Comparison of ENCODE assay signal across 11 cellular contexts in the genomic region with DNA sequence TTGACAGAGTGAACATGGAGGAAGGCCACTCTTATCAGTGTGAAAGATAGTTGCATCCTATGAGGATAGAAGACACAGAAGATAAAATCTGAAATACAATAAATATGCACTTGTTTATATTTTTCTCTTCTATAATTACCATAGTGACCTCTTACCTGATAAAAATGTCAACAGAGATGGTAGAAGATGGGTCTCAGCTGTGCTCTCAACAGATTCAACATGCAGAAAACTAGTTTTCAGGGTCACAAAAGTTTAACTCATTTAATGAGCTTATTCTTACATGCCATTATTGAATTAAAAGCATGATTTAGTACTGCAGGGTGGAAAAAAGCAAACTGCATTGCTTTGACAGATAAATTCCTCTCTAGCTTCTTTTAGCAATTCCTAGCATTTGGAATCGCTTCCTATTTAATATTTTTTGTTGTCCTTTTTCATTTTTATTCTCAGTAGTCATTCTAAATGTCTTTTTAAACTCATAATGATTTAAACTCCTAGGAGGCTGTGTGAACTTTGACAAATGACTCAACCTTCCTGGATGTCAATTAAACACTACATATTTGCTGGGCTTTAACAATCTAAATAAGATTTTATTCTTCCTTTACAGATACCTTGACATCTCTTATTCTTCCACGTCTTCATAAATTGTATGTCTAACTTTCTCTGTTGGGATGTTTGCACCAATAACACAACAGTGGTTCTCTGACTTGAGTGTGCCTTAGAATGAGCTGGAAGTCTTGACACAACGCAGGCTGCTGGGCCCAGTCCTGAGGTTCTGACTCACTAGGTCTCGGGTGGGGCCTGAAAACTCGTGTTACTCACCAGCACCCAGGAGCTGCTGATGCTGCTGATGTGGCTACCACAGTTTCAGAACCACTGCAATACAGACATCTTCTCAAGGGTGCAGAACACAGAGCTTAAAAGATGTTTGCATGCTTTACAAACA.
A peak's percentile ranks its signal among the peaks of the same experiment; 100 is the strongest.
DNase-seq lines count a peak whose midpoint lies in the region; ATAC-seq, FAIRE-seq and TF ChIP-seq lines count a peak whose summit lies in the region.
"Had no signal": no experiment of that assay in that cellular context is flagged by ENCODE, and none has a peak within 500 bp of the region (broad histone marks: within the 10 kb centered on the region; RNA-seq: fewer than 3 reads in every experiment).

No MANE protein-coding gene starts in this region.

- FAIRE-seq in frontal cortex (lab: Jason Lieb, UNC): no peak

- peaks cover 22% of the 10 kb centered on the region for H3K4me1 ChIP-seq in SJSA1 (replicated peaks)

- TF ChIP-seq CTCF in foreskin fibroblast (IDR thresholded peaks at IDR 0.05; ENCODE audit: low read depth, low read length): no peak
- TF ChIP-seq CTCF in WTC11 (IDR thresholded peaks at IDR 0.05): no peak

- H3K27ac ChIP-seq in SJSA1: peak overlapping the region; percentile 18; the same call in 1 of the 2 replicates

- no peaks in the 10 kb centered on the region for H3K9me3 ChIP-seq in SJSA1 (replicated peaks)

- H3K27me3 Mint-ChIP-seq in WTC11 (ENCODE audit: low read depth): no peaks in the 10 kb centered on the region
- H3K27me3 Mint-ChIP-seq: memory B cell had no signal

- H3K27me3 ChIP-seq in SJSA1 (replicated peaks): no peaks in the 10 kb centered on the region

- H3K4me3 ChIP-seq in SJSA1 (no peak overlapping the region), foreskin fibroblast (ENCODE audit: low read depth in 1 of 2, low read length in 2 of 2) (no peak overlapping the region)

- ATAC-seq in GM21390 (IDR thresholded peaks at IDR 0.05; ENCODE audit: unreplicated experiment): no peak
- ATAC-seq in WTC11: no peak

- peaks cover 7% of the 10 kb centered on the region for H3K9me3 Mint-ChIP-seq in WTC11

- POLR2A ChIA-PET in WTC11 (lab: Charles Lee): no interaction called here

- H3K27ac Mint-ChIP-seq in WTC11: no peak overlapping the region
- H3K27ac Mint-ChIP-seq: memory B cell had no signal

- H3K36me3 Mint-ChIP-seq in WTC11: no peaks in the 10 kb centered on the region
- H3K36me3 Mint-ChIP-seq: memory B cell had no signal

- peak; percentile 89 for DNase-seq in EL
- peak; percentile 14 to 47 for DNase-seq in SJSA1 (ENCODE audit: low read depth in 1 of 2, low spot score in 2 of 2)
- peak; percentile 86 to 90 for DNase-seq in foreskin fibroblast
- peak; percentile 83 for DNase-seq in renal cortical epithelial cell (ENCODE audit: low read depth)
- DNase-seq in WTC11 (ENCODE audit: low spot score): no peak
- DNase-seq in SIG-M5 (lab: John Stamatoyannopoulos, UW): no peak
- DNase-seq in frontal cortex (ENCODE audit: low spot score in 2 of 2): no peak
- DNase-seq: NCI-H345; stimulated activated CD4-positive, alpha-beta T cell treated with anti-CD3 and anti-CD28 coated beads, Interleukin-15, amount 100 ng/mL, for 24 hours had no signal

- no peaks in the 10 kb centered on the region for H3K36me3 ChIP-seq in SJSA1

- CTCF ChIA-PET in WTC11 (lab: Charles Lee): no interaction called here

- H3K4me3 Mint-ChIP-seq in WTC11: no peak overlapping the region
- H3K4me3 Mint-ChIP-seq: memory B cell had no signal

- no peaks in the 10 kb centered on the region for H3K4me1 Mint-ChIP-seq in WTC11
- H3K4me1 Mint-ChIP-seq: memory B cell had no signal

TF ChIP-seq in WTC11, 78 proteins besides CTCF, POLR2A, EP300 and RAD21 (continues in another document):
- TF ChIP-seq ZSCAN18 (CRISPR knock-in tag; IDR thresholded peaks at IDR 0.05): no peak
- no peak for TF ChIP-seq ATF6 (CRISPR knock-in tag; IDR thresholded peaks at IDR 0.05)
- no peak for TF ChIP-seq HMGA2 (CRISPR knock-in tag; IDR thresholded peaks at IDR 0.05)
- TF ChIP-seq, protein P1, sequence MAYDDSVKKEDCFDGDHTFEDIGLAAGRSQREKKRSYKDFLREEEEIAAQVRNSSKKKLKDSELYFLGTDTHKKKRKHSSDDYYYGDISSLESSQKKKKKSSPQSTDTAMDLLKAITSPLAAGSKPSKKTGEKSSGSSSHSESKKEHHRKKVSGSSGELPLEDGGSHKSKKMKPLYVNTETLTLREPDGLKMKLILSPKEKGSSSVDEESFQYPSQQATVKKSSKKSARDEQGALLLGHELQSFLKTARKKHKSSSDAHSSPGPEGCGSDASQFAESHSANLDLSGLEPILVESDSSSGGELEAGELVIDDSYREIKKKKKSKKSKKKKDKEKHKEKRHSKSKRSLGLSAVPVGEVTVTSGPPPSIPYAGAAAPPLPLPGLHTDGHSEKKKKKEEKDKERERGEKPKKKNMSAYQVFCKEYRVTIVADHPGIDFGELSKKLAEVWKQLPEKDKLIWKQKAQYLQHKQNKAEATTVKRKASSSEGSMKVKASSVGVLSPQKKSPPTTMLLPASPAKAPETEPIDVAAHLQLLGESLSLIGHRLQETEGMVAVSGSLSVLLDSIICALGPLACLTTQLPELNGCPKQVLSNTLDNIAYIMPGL (CRISPR knock-in tag; IDR thresholded peaks at IDR 0.05): no peak
- TF ChIP-seq ELF4 (CRISPR knock-in tag; IDR thresholded peaks at IDR 0.05; ENCODE audit: low read depth): no peak
- TF ChIP-seq, protein P2, sequence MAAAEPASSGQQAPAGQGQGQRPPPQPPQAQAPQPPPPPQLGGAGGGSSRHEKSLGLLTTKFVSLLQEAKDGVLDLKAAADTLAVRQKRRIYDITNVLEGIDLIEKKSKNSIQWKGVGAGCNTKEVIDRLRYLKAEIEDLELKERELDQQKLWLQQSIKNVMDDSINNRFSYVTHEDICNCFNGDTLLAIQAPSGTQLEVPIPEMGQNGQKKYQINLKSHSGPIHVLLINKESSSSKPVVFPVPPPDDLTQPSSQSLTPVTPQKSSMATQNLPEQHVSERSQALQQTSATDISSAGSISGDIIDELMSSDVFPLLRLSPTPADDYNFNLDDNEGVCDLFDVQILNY (CRISPR knock-in tag; IDR thresholded peaks at IDR 0.05): no peak
- TF ChIP-seq TEAD4 (CRISPR knock-in tag; IDR thresholded peaks at IDR 0.05): no peak
- TF ChIP-seq SMAD3 (CRISPR knock-in tag; IDR thresholded peaks at IDR 0.05; ENCODE audit: borderline replicate concordance): no peak
- no peak for TF ChIP-seq NFE2L1 (CRISPR knock-in tag; IDR thresholded peaks at IDR 0.05)
- no peak for TF ChIP-seq ERG (CRISPR knock-in tag; IDR thresholded peaks at IDR 0.05)
- no peak for TF ChIP-seq STAT6 (CRISPR knock-in tag; conservative IDR thresholded peaks at IDR 0.05; ENCODE audit: low read depth)

Comparison
In these comparisons a context has a peak if more than half of its experiments do, and no peak if none do; other contexts are left out.
1. DNase-seq: peak in EL (single experiment), SJSA1 (2 of 2), foreskin fibroblast (2 of 2) and renal cortical epithelial cell (single experiment); none in WTC11 (single experiment), SIG-M5 (single experiment) and frontal cortex (0 of 2).